In the genomic region with DNA sequence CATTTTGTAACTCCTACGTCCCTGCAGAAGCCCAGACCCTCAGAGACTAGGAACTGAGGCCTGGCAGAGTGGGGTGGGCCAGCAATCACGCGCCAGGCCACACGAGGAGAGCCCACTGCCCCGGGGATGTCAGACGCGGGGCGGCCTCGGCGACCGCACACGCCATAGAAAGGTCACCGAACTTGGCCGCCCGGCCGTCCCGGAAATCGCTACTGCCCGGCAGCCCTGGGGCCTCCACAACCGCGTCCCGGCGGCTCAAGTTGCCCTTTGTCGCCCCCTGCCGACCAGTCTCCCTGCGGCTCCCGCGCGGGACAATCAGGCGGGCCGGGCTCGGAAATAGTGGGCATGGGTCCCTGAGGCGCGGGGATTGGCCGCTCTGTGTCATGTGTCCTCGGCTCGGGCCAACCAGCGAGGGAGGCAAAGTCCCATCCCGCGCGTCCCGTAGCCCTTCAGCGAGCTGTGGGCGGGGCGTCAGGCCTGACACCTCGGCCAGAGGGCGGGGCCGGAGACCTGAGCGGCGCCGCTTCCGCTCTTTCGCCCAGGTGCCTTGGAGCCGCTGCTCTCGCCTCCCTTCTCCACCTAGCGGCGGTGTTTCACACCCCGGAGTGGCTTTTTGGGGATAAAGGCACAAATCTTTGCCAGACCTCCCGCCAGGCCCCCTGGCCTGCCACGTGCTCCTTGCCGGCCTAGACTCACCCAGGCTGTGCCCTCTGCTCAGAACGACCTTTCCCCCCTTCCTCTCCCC, we compare ENCODE assay signal across 1 cellular context.
TF ChIP-seq lines count a peak whose summit lies in the region.

No MANE protein-coding gene starts in this region.

TF ChIP-seq in K562, 482 proteins besides CTCF, POLR2A, EP300 and RAD21 (continued from another document):
- TF ChIP-seq, protein P1, sequence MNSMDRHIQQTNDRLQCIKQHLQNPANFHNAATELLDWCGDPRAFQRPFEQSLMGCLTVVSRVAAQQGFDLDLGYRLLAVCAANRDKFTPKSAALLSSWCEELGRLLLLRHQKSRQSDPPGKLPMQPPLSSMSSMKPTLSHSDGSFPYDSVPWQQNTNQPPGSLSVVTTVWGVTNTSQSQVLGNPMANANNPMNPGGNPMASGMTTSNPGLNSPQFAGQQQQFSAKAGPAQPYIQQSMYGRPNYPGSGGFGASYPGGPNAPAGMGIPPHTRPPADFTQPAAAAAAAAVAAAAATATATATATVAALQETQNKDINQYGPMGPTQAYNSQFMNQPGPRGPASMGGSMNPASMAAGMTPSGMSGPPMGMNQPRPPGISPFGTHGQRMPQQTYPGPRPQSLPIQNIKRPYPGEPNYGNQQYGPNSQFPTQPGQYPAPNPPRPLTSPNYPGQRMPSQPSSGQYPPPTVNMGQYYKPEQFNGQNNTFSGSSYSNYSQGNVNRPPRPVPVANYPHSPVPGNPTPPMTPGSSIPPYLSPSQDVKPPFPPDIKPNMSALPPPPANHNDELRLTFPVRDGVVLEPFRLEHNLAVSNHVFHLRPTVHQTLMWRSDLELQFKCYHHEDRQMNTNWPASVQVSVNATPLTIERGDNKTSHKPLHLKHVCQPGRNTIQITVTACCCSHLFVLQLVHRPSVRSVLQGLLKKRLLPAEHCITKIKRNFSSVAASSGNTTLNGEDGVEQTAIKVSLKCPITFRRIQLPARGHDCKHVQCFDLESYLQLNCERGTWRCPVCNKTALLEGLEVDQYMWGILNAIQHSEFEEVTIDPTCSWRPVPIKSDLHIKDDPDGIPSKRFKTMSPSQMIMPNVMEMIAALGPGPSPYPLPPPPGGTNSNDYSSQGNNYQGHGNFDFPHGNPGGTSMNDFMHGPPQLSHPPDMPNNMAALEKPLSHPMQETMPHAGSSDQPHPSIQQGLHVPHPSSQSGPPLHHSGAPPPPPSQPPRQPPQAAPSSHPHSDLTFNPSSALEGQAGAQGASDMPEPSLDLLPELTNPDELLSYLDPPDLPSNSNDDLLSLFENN (IDR thresholded peaks at IDR 0.05; ENCODE audit: low read depth in 2 of 2, low read length in 2 of 2) = no peak
- TF ChIP-seq NR4A1 (CRISPR knock-in tag; IDR thresholded peaks at IDR 0.05) (0 out of 2 replicates have a peak, but pooled peaks have one; percentile 52), NR4A1 (tag; IDR thresholded peaks at IDR 0.05) (0 out of 2 replicates have a peak, but pooled peaks have one; percentile 60), TCF7L2 (IDR thresholded peaks at IDR 0.05; ENCODE audit: low read depth, low read length) (no peak), POLR3A (IDR thresholded peaks at IDR 0.05; ENCODE audit: borderline replicate concordance, extremely low read depth, insufficient read depth, insufficient read length) (no peak)
